In the genomic region with DNA sequence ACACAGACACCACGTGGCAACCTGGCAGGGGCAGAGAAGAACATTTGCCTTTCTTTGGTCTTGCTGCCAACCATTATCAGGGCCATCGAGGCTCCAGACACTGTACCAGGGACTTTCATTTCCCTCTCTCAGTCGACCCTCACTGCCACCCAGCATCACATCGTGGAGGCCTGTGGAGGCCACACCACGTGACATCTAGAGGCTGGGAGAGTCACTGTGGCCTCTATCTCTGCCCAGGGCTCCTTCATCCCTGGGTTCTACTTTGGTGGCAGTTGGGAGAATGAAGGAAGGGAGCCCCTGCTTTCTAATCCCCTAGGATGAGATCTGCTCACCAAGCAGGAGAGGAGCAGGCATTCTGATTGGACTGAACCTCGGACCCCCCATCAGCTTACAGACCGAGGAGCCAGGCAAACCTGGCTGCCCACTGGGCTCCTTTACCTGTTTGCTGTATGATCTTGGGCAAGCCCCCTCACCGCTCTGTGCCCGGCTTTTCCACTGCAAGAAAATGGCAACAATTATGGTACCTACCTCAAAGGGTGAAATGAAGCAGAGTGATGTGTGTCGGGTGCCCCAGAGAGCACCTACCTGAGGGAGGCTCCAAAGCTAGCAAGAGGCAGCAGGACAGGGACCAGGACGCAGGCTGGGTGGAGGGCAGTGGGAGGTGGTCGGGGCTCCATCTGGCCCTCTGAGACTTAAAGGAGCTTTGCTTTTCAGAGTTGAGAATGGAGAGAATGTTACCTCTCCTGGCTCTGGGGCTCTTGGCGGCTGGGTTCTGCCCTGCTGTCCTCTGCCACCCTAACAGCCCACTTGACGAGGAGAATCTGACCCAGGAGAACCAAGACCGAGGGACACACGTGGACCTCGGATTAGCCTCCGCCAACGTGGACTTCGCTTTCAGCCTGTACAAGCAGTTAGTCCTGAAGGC, we compare ENCODE assay signal across 27 cellular contexts. TPM values are rescaled to one million over a fixed set of nuclear protein-coding genes. Genes with fewer than 3 reads are reported as not detected.
DNase-seq lines count a peak whose midpoint lies in the region; ATAC-seq and TF ChIP-seq lines count a peak whose summit lies in the region.
"Had no signal": no experiment of that assay in that cellular context is flagged by ENCODE, and none has a peak within 500 bp of the region (broad histone marks: within the 10 kb centered on the region; RNA-seq: fewer than 3 reads in every experiment).

No MANE protein-coding gene starts in this region.

- dilution Hi-C loops in mammary epithelial cell (cut with HindIII; ENCODE audit: low sequenced_read_pairs), result no loop called here

- H3K36me3 ChIP-seq in mammary epithelial cell (ENCODE audit: insufficient read depth, low read length), result no peaks in the 10 kb centered on the region
- H3K36me3 ChIP-seq in ovary, result no peaks in the 10 kb centered on the region
- no peaks in the 10 kb centered on the region for H3K36me3 ChIP-seq in vagina
- H3K36me3 ChIP-seq in CD4-positive, alpha-beta memory T cell (ENCODE audit: insufficient read depth, low read length), result no peaks in the 10 kb centered on the region
- H3K36me3 ChIP-seq: Peyer's patch, SJSA1 had no signal

- no peak overlapping the region for H3K9ac ChIP-seq in mammary epithelial cell (ENCODE audit: insufficient read depth, low read length)

- TF ChIP-seq POLR2A in ovary (IDR thresholded peaks at IDR 0.05) (no peak), vagina (IDR thresholded peaks at IDR 0.05) (no peak)

- H4K20me1 ChIP-seq in mammary epithelial cell (ENCODE audit: insufficient read depth, low read length), result no peaks in the 10 kb centered on the region

- WGBS in mammary epithelial cell (ENCODE audit: low coverage, missing lambda C conversion rate), result 96% methylated on average over 16 of the region's 20 CpGs
- WGBS in ovary, 3 donors, result 90 to 92% (median 91%) methylated on average over 20 of the region's 20 CpGs

- POLR2A ChIA-PET in MCF 10A (lab: Yijun Ruan, JAX), result interaction anchor here (0.6 to 6.7 kb wide), 2 partner anchors 14 to 62 kb away, joined by 4 to 140 read pairs; no protein-coding TSS in a partner anchor
- POLR2A ChIA-PET in WTC11 (lab: Charles Lee), result no interaction called here
- POLR2A ChIA-PET in CD4-positive, alpha-beta memory T cell (lab: Charles Lee; ENCODE audit: partially characterized antibody), result no interaction called here

- CTCF ChIA-PET in MCF 10A (lab: Yijun Ruan, JAX) (interaction anchor here (0.6 kb wide), 2 partner anchors 76 to 373 kb away, joined by 3 to 4 read pairs; no protein-coding TSS in a partner anchor), mammary epithelial cell (lab: Charles Lee; ENCODE audit: low non-redundant PET) (no interaction called here), WTC11 (lab: Charles Lee) (interaction anchor here (0.8 kb wide), 1 partner anchor 829 kb away, joined by 3 read pairs; no protein-coding TSS in a partner anchor)
- CTCF ChIA-PET in CD4-positive, alpha-beta memory T cell (lab: Charles Lee; ENCODE audit: partially characterized antibody), result no interaction called here

- H3K9me3 Mint-ChIP-seq in MCF 10A (ENCODE audit: unreplicated experiment) (peaks cover 31% of the 10 kb centered on the region), WTC11 (peaks cover 40% of the 10 kb centered on the region)
- H3K9me3 Mint-ChIP-seq in CD4-positive, alpha-beta memory T cell, result peaks cover 6 to 30% (median 18%) of the 10 kb centered on the region in 8 donors

- H3K27ac ChIP-seq in mammary epithelial cell (ENCODE audit: insufficient read depth, low read depth, low read length) (no peak overlapping the region), ovary (peak overlapping the region; percentile 85 to 88), vagina (peak overlapping the region; percentile 74)
- no peak overlapping the region for H3K27ac ChIP-seq in CD4-positive, alpha-beta memory T cell (ENCODE audit: low read depth, low read length)
- H3K27ac ChIP-seq: C4-2B, Peyer's patch, SJSA1 had no signal

- H3K36me3 Mint-ChIP-seq in MCF 10A (ENCODE audit: insufficient read depth, unreplicated experiment), result peaks cover 30% of the 10 kb centered on the region
- peaks cover 20% of the 10 kb centered on the region for H3K36me3 Mint-ChIP-seq in WTC11
- H3K36me3 Mint-ChIP-seq in CD4-positive, alpha-beta memory T cell, result no peaks in the 10 kb centered on the region

- BruUV-seq in MCF 10A (replicated peaks; lab: Mats Ljungman, UMichigan) (no TSS peak), mammary epithelial cell (replicated peaks; lab: Mats Ljungman, UMichigan) (no TSS peak)

- H3K9me3 ChIP-seq in mammary epithelial cell (replicated peaks; ENCODE audit: insufficient read depth, low read length) (peaks cover 19% of the 10 kb centered on the region), ovary (no peaks in the 10 kb centered on the region), vagina (no peaks in the 10 kb centered on the region)
- H3K9me3 ChIP-seq in CD4-positive, alpha-beta memory T cell (ENCODE audit: control insufficient read depth in 1 of 2, low read length in 2 of 2), result peaks cover 0 to 6% of the 10 kb centered on the region in 2 donors

- peaks cover 28% of the 10 kb centered on the region for H3K4me1 ChIP-seq in mammary epithelial cell (ENCODE audit: insufficient read depth, low read length)
- peaks cover 25% of the 10 kb centered on the region for H3K4me1 ChIP-seq in ovary (ENCODE audit: insufficient read depth)
- peaks cover 29% of the 10 kb centered on the region for H3K4me1 ChIP-seq in vagina
- no peaks in the 10 kb centered on the region for H3K4me1 ChIP-seq in CD4-positive, alpha-beta memory T cell (ENCODE audit: insufficient read depth, low read length)

- H3K4me3 ChIP-seq in mammary epithelial cell (replicated peaks in 1 of 3; ENCODE audit: insufficient read depth in 1 of 3, low read depth in 2 of 3, low read length in 3 of 3) (no peak overlapping the region), fibroblast of pulmonary artery (replicated peaks; ENCODE audit: low read depth, low read length) (peak overlapping the region; percentile 35), ovary (no peak overlapping the region), vagina (no peak overlapping the region)
- H3K4me3 ChIP-seq in CD4-positive, alpha-beta memory T cell (ENCODE audit: low read length in 2 of 2), result no peak overlapping the region
- H3K4me3 ChIP-seq: GM23338, SJSA1 had no signal

- intact Hi-C loops in MCF 10A (cut with micrococcal nuclease) (no loop called here), mammary epithelial cell (cut with micrococcal nuclease) (no loop called here), ovary (cut with DNase I) (no loop called here), vagina (cut with DNase I) (no loop called here)
- intact Hi-C loops in CD4-positive, alpha-beta memory T cell (cut with micrococcal nuclease), result no loop called here

- no peak for TF ChIP-seq EP300 in ovary (IDR thresholded peaks at IDR 0.05)

- no peak for ATAC-seq in WTC11
- ATAC-seq: GM23338 had no signal

- TF ChIP-seq CTCF in MCF 10A (IDR thresholded peaks at IDR 0.05; ENCODE audit: unreplicated experiment) (no peak), mammary epithelial cell (conservative IDR thresholded peaks at IDR 0.05 in 1 of 2, IDR thresholded peaks at IDR 0.05 in 1 of 2; ENCODE audit: extremely low read depth in 1 of 2, insufficient read depth in 1 of 2, low read depth in 1 of 2, low read length in 2 of 2) (no peak), fibroblast of pulmonary artery (IDR thresholded peaks at IDR 0.05; ENCODE audit: low read length, missing control alignments) (no peak), ovary (IDR thresholded peaks at IDR 0.05) (no peak), vagina (IDR thresholded peaks at IDR 0.05) (no peak), WTC11 (IDR thresholded peaks at IDR 0.05) (no peak)

- H3K4me1 Mint-ChIP-seq in MCF 10A (ENCODE audit: insufficient read depth, unreplicated experiment) (peaks cover 12% of the 10 kb centered on the region), WTC11 (no peaks in the 10 kb centered on the region)
- no peaks in the 10 kb centered on the region for H3K4me1 Mint-ChIP-seq in CD4-positive, alpha-beta memory T cell

- H3K27me3 ChIP-seq in mammary epithelial cell (ENCODE audit: insufficient read depth, low read length) (no peaks in the 10 kb centered on the region), ovary (no peaks in the 10 kb centered on the region), vagina (no peaks in the 10 kb centered on the region)
- no peaks in the 10 kb centered on the region for H3K27me3 ChIP-seq in CD4-positive, alpha-beta memory T cell (ENCODE audit: insufficient read depth, low read length)
- H3K27me3 ChIP-seq: Peyer's patch, SJSA1 had no signal

- H3K27ac Mint-ChIP-seq in MCF 10A (ENCODE audit: low read depth, unreplicated experiment), result peak overlapping the region; percentile 88
- no peak overlapping the region for H3K27ac Mint-ChIP-seq in WTC11
- H3K27ac Mint-ChIP-seq in CD4-positive, alpha-beta memory T cell, result no peak overlapping the region
- H3K27ac Mint-ChIP-seq: GM23338, IgD-negative memory B cell had no signal

- in situ Hi-C loops in mammary epithelial cell (cut with MboI; ENCODE audit: low sequenced_read_pairs in 2 of 2), result no loop called here

- H3K4me3 Mint-ChIP-seq in MCF 10A (ENCODE audit: unreplicated experiment), result peak overlapping the region; percentile 59
- no peak overlapping the region for H3K4me3 Mint-ChIP-seq in WTC11
- no peak overlapping the region for H3K4me3 Mint-ChIP-seq in CD4-positive, alpha-beta memory T cell
- H3K4me3 Mint-ChIP-seq: GM23338, IgD-negative memory B cell had no signal

- H2AFZ ChIP-seq in mammary epithelial cell (ENCODE audit: low read depth, low read length), result no peak overlapping the region
- H2AFZ ChIP-seq: GM23338 had no signal

- H3K79me2 ChIP-seq in mammary epithelial cell (ENCODE audit: insufficient read depth, low read length), result no peaks in the 10 kb centered on the region

- H3K4me2 ChIP-seq in mammary epithelial cell (ENCODE audit: insufficient read depth, low read depth, low read length), result no peak overlapping the region
- H3K4me2 ChIP-seq: GM23338 had no signal

- H3K27me3 Mint-ChIP-seq in MCF 10A (ENCODE audit: insufficient read depth, unreplicated experiment) (no peaks in the 10 kb centered on the region), WTC11 (ENCODE audit: low read depth) (peaks cover 3% of the 10 kb centered on the region)
- peaks cover 2% of the 10 kb centered on the region in 2 donors for H3K27me3 Mint-ChIP-seq in CD4-positive, alpha-beta memory T cell
- H3K27me3 Mint-ChIP-seq: IgD-negative memory B cell had no signal

- DNase-seq in MCF 10A (ENCODE audit: unreplicated experiment) (no peak), mammary epithelial cell (no peak), fibroblast of pulmonary artery (ENCODE audit: low read depth) (no peak), ovary (no peak), vagina (ENCODE audit: extremely low spot score in 2 of 2) (no peak), WTC11 (ENCODE audit: low spot score) (no peak)
- no peak for DNase-seq in CD4-positive, alpha-beta memory T cell
- no peak for DNase-seq in activated CD4-positive, alpha-beta T cell treated with anti-CD3 and anti-CD28 coated beads, Interleukin-2, amount 50 U/mL, for 48 hours
- DNase-seq: 8988T, AML-193, DMS53, GDM1, HCEC 1CT, MV-4-11, NCI-H1105 treated with DMSO at 0.1 percent for 48 hours, NCI-H1694 treated with DMSO at 0.1 percent for 48 hours, NCI-H2081 treated with DMSO at 0.1 percent for 48 hours, NCI-H2171 treated with DMSO at 0.1 percent for 48 hours, NCI-H524 treated with DMSO at 0.1 percent for 48 hours, Peyer's patch had no signal

RNA-seq across cellular contexts. Expression of gene SERPINA3, which starts 1.8 kb away (rescaled TPM):
- total RNA-seq in MCF 10A (2022) (44.5 and 54.5 TPM in 2 replicates), mammary epithelial cell (100 to 1,000 TPM in 1 of 2 donors, 1 to 10 TPM in 1; 5.2 to 998 TPM), ovary (100 to 1,000 TPM in 5 of 7 donors, 10 to 100 TPM in 2; 49.6 to 291 (median 259) TPM), vagina (328 TPM), WTC11 (2021) (2.7 to 3.5 TPM (median 3.0 TPM) in 3 replicates)
- polyA plus RNA-seq in mammary epithelial cell (17.5 TPM), ovary (100 to 1,000 TPM in 1 of 2 donors, 10 to 100 TPM in 1; 97.4 to 212 TPM)
- 7.9 TPM for polyA minus RNA-seq in mammary epithelial cell
- total RNA-seq in CD4-positive, alpha-beta memory T cell, result not detected
- not detected for polyA plus RNA-seq in CD4-positive, alpha-beta memory T cell
- total RNA-seq: GM23338, HT1080, OCI-LY7 had no signal
- polyA plus RNA-seq: GM23338, IgD-negative memory B cell had no signal

RNA-seq across cellular contexts. Expression of gene SERPINA5, which starts 32.8 kb away (rescaled TPM):
- total RNA-seq in MCF 10A (2022) (0.35 TPM in 1 of 2 replicates, not detected in the other), mammary epithelial cell (1 to 10 TPM in 1 of 2 donors, not detected in 1; 1.7 TPM), ovary (10 to 100 TPM in 6 of 7 donors, 1 to 10 TPM in 1; 8.3 to 66.2 (median 23.8) TPM), vagina (3.7 TPM), WTC11 (2021) (1.5 to 3.2 TPM (median 2.2 TPM) in 3 replicates)
- polyA plus RNA-seq in mammary epithelial cell (0.22 TPM), ovary (10 to 100 TPM; 21.5 to 27.9 TPM)
- polyA minus RNA-seq in mammary epithelial cell, result not detected
- not detected for total RNA-seq in CD4-positive, alpha-beta memory T cell
- polyA plus RNA-seq in CD4-positive, alpha-beta memory T cell, result not detected
- total RNA-seq: HT1080, OCI-LY7, Peyer's patch had no signal
- polyA plus RNA-seq: AG04450, IgD-negative memory B cell had no signal

RNA-seq across cellular contexts. Expression of gene SERPINA4, which starts 52.7 kb away (rescaled TPM):
- total RNA-seq in MCF 10A (2022), result not detected in 2 replicates
- total RNA-seq in mammary epithelial cell, result not detected
- not detected for polyA plus RNA-seq in mammary epithelial cell
- not detected for polyA minus RNA-seq in mammary epithelial cell
- total RNA-seq in ovary, result under 1 TPM in 4 of 7 donors, not detected in 3; 0.11 to 0.22 (median 0.15) TPM
- polyA plus RNA-seq in ovary, result not detected
- total RNA-seq in vagina, result not detected
- 0.14 to 0.25 TPM in 2 of 3 replicates, not detected in the other for total RNA-seq in WTC11 (2021)
- total RNA-seq in CD4-positive, alpha-beta memory T cell, result not detected
- polyA plus RNA-seq in CD4-positive, alpha-beta memory T cell, result not detected
- total RNA-seq: GM23338, HT1080, OCI-LY7, Peyer's patch, SJSA1 had no signal
- polyA plus RNA-seq: AG04450, GM23338, IgD-negative memory B cell had no signal

Comparison
In these comparisons a context has a peak if more than half of its experiments do, and no peak if none do; other contexts are left out.
1. CTCF ChIA-PET loops: an anchor here in MCF 10A (0.6 kb wide) and WTC11 (0.8 kb wide); none called in mammary epithelial cell and CD4-positive, alpha-beta memory T cell.
2. H3K27ac ChIP-seq: peak in ovary (2 of 2) and vagina (single experiment); none in mammary epithelial cell (single experiment) and CD4-positive, alpha-beta memory T cell (single experiment).